In the genomic region with DNA sequence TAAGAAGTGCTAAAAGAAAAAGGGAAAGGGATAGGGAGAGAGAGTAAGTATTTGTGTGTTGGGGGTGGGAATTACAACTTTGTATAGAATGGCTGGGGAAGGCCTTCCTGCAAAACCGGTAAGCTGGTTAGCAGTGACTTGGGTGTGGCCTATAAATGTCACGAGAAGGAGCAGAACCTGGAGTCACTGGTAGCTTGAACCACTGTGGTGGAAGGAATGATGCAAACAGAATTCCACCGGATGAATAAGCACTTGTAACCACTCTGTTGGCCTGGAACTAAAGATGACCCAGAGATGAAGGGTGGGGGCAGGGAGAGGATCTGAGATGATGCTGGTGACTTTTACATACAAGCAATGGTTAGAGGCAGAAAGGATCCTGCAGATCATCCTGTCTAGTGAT, we compare ENCODE assay signal across 11 cellular contexts. TPM values are rescaled to one million over a fixed set of nuclear protein-coding genes. Genes with fewer than 3 reads are reported as not detected.
DNase-seq lines count a peak whose midpoint lies in the region; ATAC-seq and TF ChIP-seq lines count a peak whose summit lies in the region.
"Had no signal": no experiment of that assay in that cellular context is flagged by ENCODE, and none has a peak within 500 bp of the region (broad histone marks: within the 10 kb centered on the region; RNA-seq: fewer than 3 reads in every experiment).

No MANE protein-coding gene starts in this region.

- peaks cover 9% of the 10 kb centered on the region for H3K4me1 ChIP-seq in psoas muscle

- H3K27ac ChIP-seq in epithelial cell of prostate, result peak overlapping the region; percentile 76
- H3K27ac ChIP-seq in psoas muscle, result peak overlapping the region; percentile 36
- H3K27ac ChIP-seq: thoracic aorta had no signal

- intact Hi-C loops in psoas muscle (cut with DNase I), result no loop called here

- peak; percentile 70 to 87 (median 74) for ATAC-seq in psoas muscle
- no peak for ATAC-seq in GM19395 (IDR thresholded peaks at IDR 0.05; ENCODE audit: unreplicated experiment)
- ATAC-seq in HG02623 (IDR thresholded peaks at IDR 0.05; ENCODE audit: unreplicated experiment), result no peak
- ATAC-seq in HG03565 (IDR thresholded peaks at IDR 0.05; ENCODE audit: unreplicated experiment), result no peak

- peaks cover 0 to 49% of the 10 kb centered on the region in 2 donors for H3K36me3 ChIP-seq in psoas muscle (ENCODE audit: insufficient read depth in 1 of 2, low read depth in 1 of 2)

- no peak overlapping the region for H3K4me3 ChIP-seq in psoas muscle
- H3K4me3 ChIP-seq: sigmoid colon, thoracic aorta had no signal

- peak; percentile 92 for DNase-seq in EL
- DNase-seq in NCI-H460 (ENCODE audit: extremely low read depth, low read depth), result peak; percentile 17
- peak; percentile 95 for DNase-seq in epithelial cell of prostate (ENCODE audit: low read depth, low spot score)
- DNase-seq in psoas muscle, result no peak
- no peak for DNase-seq in GM20000 (ENCODE audit: low spot score)
- DNase-seq: NCI-H1417 treated with DMSO at 0.1 percent for 48 hours, sigmoid colon had no signal

- TF ChIP-seq CTCF in psoas muscle (IDR thresholded peaks at IDR 0.05) (no peak), GM20000 (IDR thresholded peaks at IDR 0.05; ENCODE audit: extremely low read depth, missing control alignments) (no peak)

- no peaks in the 10 kb centered on the region for H3K27me3 ChIP-seq in psoas muscle (ENCODE audit: insufficient read depth in 3 of 3, low read length in 2 of 3)
- H3K27me3 ChIP-seq: sigmoid colon had no signal

- 46 to 65% (median 56%) methylated on average over 3 of the region's 3 CpGs for WGBS in psoas muscle, 3 donors

- H3K9me3 ChIP-seq in psoas muscle, result no peaks in the 10 kb centered on the region
- H3K9me3 ChIP-seq: sigmoid colon, thoracic aorta had no signal

RNA-seq across cellular contexts. Expression of gene XKR8, which starts 8.9 kb away (rescaled TPM):
- total RNA-seq in NCI-H460 (2014; rRNA removed; shearing (Covaris generic)), result 1.9 and 2.5 TPM in 2 replicates
- polyA plus RNA-seq in NCI-H460 (2014; cell fraction: nucleus; rRNA removed), result 2.1 and 2.6 TPM in 2 replicates
- 1 to 10 TPM; 3.8 to 5.8 (median 4.3) TPM for total RNA-seq in psoas muscle
- 1 to 10 TPM; 3.3 to 5.2 (median 4.5) TPM for polyA plus RNA-seq in psoas muscle

RNA-seq across cellular contexts. Expression of gene SMPDL3B, which starts 33.9 kb away (rescaled TPM):
- total RNA-seq in NCI-H460 (2014; rRNA removed; shearing (Covaris generic)), result 0.94 and 0.98 TPM in 2 replicates
- 0.18 and 1.3 TPM in 2 replicates for polyA plus RNA-seq in NCI-H460 (2014; cell fraction: nucleus; rRNA removed)
- not detected for total RNA-seq in psoas muscle
- under 1 TPM in 2 of 3 donors, not detected in 1; 0.03 to 0.05 TPM for polyA plus RNA-seq in psoas muscle
- total RNA-seq: thoracic aorta had no signal

RNA-seq across cellular contexts. Expression of gene RPA2, which starts 54.3 kb away (rescaled TPM):
- 39.7 and 47.1 TPM in 2 replicates for total RNA-seq in NCI-H460 (2014; rRNA removed; shearing (Covaris generic))
- polyA plus RNA-seq in NCI-H460 (2014; cell fraction: nucleus; rRNA removed), result 69.6 and 86.4 TPM in 2 replicates
- total RNA-seq in psoas muscle, result 10 to 100 TPM; 42.5 to 72.3 (median 47.7) TPM
- 10 to 100 TPM; 43.8 to 79.6 (median 71.5) TPM for polyA plus RNA-seq in psoas muscle

Comparison
In these comparisons a context has a peak if more than half of its experiments do, and no peak if none do; other contexts are left out.
1. DNase-seq: peak in EL (single experiment), NCI-H460 (single experiment) and epithelial cell of prostate (single experiment); none in psoas muscle (0 of 2) and GM20000 (single experiment).
2. ATAC-seq: peak in psoas muscle (4 of 4); none in GM19395 (single experiment), HG02623 (single experiment) and HG03565 (single experiment).